26 cellular contexts compared by ENCODE assay signal in genomic region chr13:59601993-59602392, GRCh38.
"Had no signal": no experiment of that assay in that cellular context is flagged by ENCODE, and none has a peak within 500 bp of the region (broad histone marks: within the 10 kb centered on the region; RNA-seq: fewer than 3 reads in every experiment).

No MANE protein-coding gene starts in this region.

- H3K4me3 ChIP-seq: cardiac muscle cell, MG63, PC-9, SJCRH30 had no signal

- H3K4me2 ChIP-seq: KMS-11, PC-9, SK-N-SH had no signal

- FAIRE-seq: astrocyte had no signal

- H3K27ac ChIP-seq: cardiac muscle cell, KMS-11, PC-9, SJCRH30, VCaP had no signal

- H3K36me3 ChIP-seq: cardiac muscle cell, MG63, SJCRH30 had no signal

- ATAC-seq: activated CD8-positive, alpha-beta T cell treated with anti-CD3 and anti-CD28 coated beads for 36 hours; activated naive CD8-positive, alpha-beta T cell treated with anti-CD3 and anti-CD28 coated beads, Interleukin-2, amount 50 U/mL, for 24 hours had no signal

- H2AFZ ChIP-seq: PC-9 had no signal

- H3K9ac ChIP-seq: KMS-11, SK-N-SH had no signal

- H3K4me1 ChIP-seq: SJCRH30 had no signal

- H3K27me3 ChIP-seq: cardiac muscle cell, MG63, SJCRH30 had no signal

- DNase-seq: activated CD4-positive, alpha-beta T cell treated with anti-CD3 and anti-CD28 coated beads, Interleukin-2, amount 50 U/mL, for 1 hour; activated CD4-positive, CD25-positive, alpha-beta regulatory T cell; activated CD8-positive, alpha-beta memory T cell treated with anti-CD3 and anti-CD28 coated beads, Interleukin-2, amount 50 U/mL, for 4 hours; activated CD8-positive, alpha-beta T cell treated with anti-CD3 and anti-CD28 coated beads for 36 hours; activated effector memory CD4-positive, alpha-beta T cell treated with anti-CD3 and anti-CD28 coated beads, Interleukin-2, amount 50 U/mL, for 16 hours; activated naive CD4-positive, alpha-beta T cell treated with Interleukin-2 at 50 U/mL for 16 hours; activated naive CD8-positive, alpha-beta T cell treated with anti-CD3 and anti-CD28 coated beads, Interleukin-2, amount 50 U/mL, for 24 hours; amygdala; MG63; NCI-H1092; NCI-H1417; NCI-H1930; NCI-H2171; NCI-H2227 treated with DMSO at 0.1 percent for 48 hours; NCI-H446 treated with DMSO at 0.1 percent for 48 hours; NCI-H524 treated with DMSO at 0.1 percent for 48 hours; NCI-H82; NK-92 treated with Interleukin-12 subunit alpha and Interleukin-12 subunit beta, amount 100 ng/mL, for 24 hours; PC-9; SJCRH30; SK-N-SH; T-helper 1 cell had no signal
